Comparison of ENCODE assay signal across 6 cellular contexts in genomic region chrX:56932653-56933339, GRCh38.
"Had no signal": no experiment of that assay in that cellular context is flagged by ENCODE, and none has a peak within 500 bp of the region (broad histone marks: within the 10 kb centered on the region; RNA-seq: fewer than 3 reads in every experiment).

No MANE protein-coding gene starts in this region.

- H3K27ac ChIP-seq: HL-60 had no signal

- DNase-seq: H9, HCEC 1CT, IMR-90 had no signal

- ATAC-seq: GM23338, K562 had no signal

- H3K4me3 ChIP-seq: GM23338, K562 had no signal
